In the genomic region with DNA sequence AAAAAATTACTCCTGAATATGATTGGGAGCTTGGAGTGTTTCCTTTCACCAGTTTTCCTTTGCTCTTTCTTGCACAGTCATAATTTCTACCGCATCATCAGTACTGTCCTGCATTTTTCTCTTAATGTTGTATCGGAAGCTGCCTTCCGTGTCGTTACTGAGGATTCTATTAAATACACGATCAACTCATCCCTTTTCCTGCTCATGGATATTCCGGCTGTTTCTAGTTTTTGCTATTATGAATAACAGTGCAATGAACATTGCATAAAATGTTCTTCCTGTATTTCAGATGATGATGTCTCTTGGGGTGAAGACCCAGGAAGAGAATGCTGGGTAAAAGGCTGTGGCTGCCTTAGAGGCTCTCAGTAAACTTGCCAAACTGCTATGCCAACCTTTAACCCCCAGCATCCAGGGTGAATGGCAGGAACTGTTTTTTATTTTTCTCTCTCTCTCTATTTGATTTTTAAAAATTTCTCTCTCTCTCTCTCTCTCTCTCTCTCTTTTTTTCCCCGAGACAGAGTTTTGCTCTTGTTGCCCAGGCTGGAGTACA, we compare ENCODE assay signal across 24 cellular contexts. TPM values are rescaled to one million over a fixed set of nuclear protein-coding genes. Genes with fewer than 3 reads are reported as not detected.
DNase-seq lines count a peak whose midpoint lies in the region; ATAC-seq, FAIRE-seq and TF ChIP-seq lines count a peak whose summit lies in the region.
"Had no signal": no experiment of that assay in that cellular context is flagged by ENCODE, and none has a peak within 500 bp of the region (broad histone marks: within the 10 kb centered on the region; RNA-seq: fewer than 3 reads in every experiment).

No MANE protein-coding gene starts in this region.

- H3K4me1 Mint-ChIP-seq in astrocyte (ENCODE audit: low read depth, unreplicated experiment), result peaks cover 16% of the 10 kb centered on the region

- H3K36me3 Mint-ChIP-seq in astrocyte (ENCODE audit: low read depth, unreplicated experiment), result peaks cover 2% of the 10 kb centered on the region
- H3K36me3 Mint-ChIP-seq: CD8-positive, alpha-beta memory T cell; IgD-negative memory B cell had no signal

- H2BK12ac ChIP-seq in mesenchymal stem cell (ENCODE audit: low read length in 2 of 2), result no peak overlapping the region

- H4K20me1 ChIP-seq in astrocyte (ENCODE audit: insufficient read depth, low read length), result no peaks in the 10 kb centered on the region

- H2BK15ac ChIP-seq in mesenchymal stem cell (ENCODE audit: low read depth, poor library complexity, severe bottlenecking), result no peak overlapping the region

- no peak overlapping the region for H3K4me2 ChIP-seq in astrocyte (ENCODE audit: low read length)
- H3K4me2 ChIP-seq in mesenchymal stem cell (ENCODE audit: low read length, poor library complexity, severe bottlenecking), result no peak overlapping the region
- H3K4me2 ChIP-seq: PC-9 had no signal

- no peak overlapping the region for H3K4me3 Mint-ChIP-seq in astrocyte (ENCODE audit: unreplicated experiment)
- H3K4me3 Mint-ChIP-seq: CD8-positive, alpha-beta memory T cell; IgD-negative memory B cell had no signal

- H2AK5ac ChIP-seq in mesenchymal stem cell (ENCODE audit: low read length, severe bottlenecking), result no peak overlapping the region

- no peak for FAIRE-seq in astrocyte (lab: Jason Lieb, UNC)
- FAIRE-seq: G401.6 had no signal

- ATAC-seq in GM18502 (IDR thresholded peaks at IDR 0.05; ENCODE audit: poor library complexity, unreplicated experiment), result no peak
- no peak for ATAC-seq in gastroesophageal sphincter

- no peak for TF ChIP-seq CTCF in HEK293 (tag by site-specific recombination; IDR thresholded peaks at IDR 0.05)
- TF ChIP-seq CTCF in astrocyte (IDR thresholded peaks at IDR 0.05; ENCODE audit: insufficient read depth, low read depth, low read length), result no peak
- TF ChIP-seq CTCF in gastroesophageal sphincter (IDR thresholded peaks at IDR 0.05), result no peak

- H3K14ac ChIP-seq in mesenchymal stem cell (ENCODE audit: low read length in 2 of 2), result no peak overlapping the region

- H3K79me2 ChIP-seq in astrocyte (ENCODE audit: insufficient read depth, low read length), result no peaks in the 10 kb centered on the region

- H3K9me3 ChIP-seq in HEK293 (ENCODE audit: control insufficient read depth, insufficient read depth, low read depth, low read length) (no peaks in the 10 kb centered on the region), astrocyte (ENCODE audit: insufficient read depth, low read depth, low read length) (no peaks in the 10 kb centered on the region), mesenchymal stem cell (ENCODE audit: control insufficient read depth, low read length) (no peaks in the 10 kb centered on the region), gastroesophageal sphincter (no peaks in the 10 kb centered on the region)

- H3K9ac ChIP-seq in astrocyte (ENCODE audit: low read length), result no peak overlapping the region
- peak overlapping the region; percentile 56 for H3K9ac ChIP-seq in mesenchymal stem cell (ENCODE audit: low read length)

- no peaks in the 10 kb centered on the region for H3K27me3 ChIP-seq in astrocyte (ENCODE audit: insufficient read depth, low read length)
- H3K27me3 ChIP-seq in mesenchymal stem cell (ENCODE audit: control insufficient read depth in 1 of 2, insufficient read depth in 1 of 2, low read length in 2 of 2), result no peaks in the 10 kb centered on the region
- H3K27me3 ChIP-seq in gastroesophageal sphincter, result no peaks in the 10 kb centered on the region

- H3K36me3 ChIP-seq in HEK293 (ENCODE audit: control insufficient read depth in 2 of 2, insufficient read depth in 1 of 2, low read length in 2 of 2) (no peaks in the 10 kb centered on the region), astrocyte (ENCODE audit: insufficient read depth, low read length) (no peaks in the 10 kb centered on the region), mesenchymal stem cell (ENCODE audit: control insufficient read depth in 1 of 2, insufficient read depth in 2 of 2, low read depth in 1 of 2, low read length in 2 of 2) (no peaks in the 10 kb centered on the region), gastroesophageal sphincter (no peaks in the 10 kb centered on the region)

- POLR2A ChIA-PET in HEK293 (lab: Yijun Ruan, JAX), result interaction anchor here (0.7 kb wide), 1 partner anchor 62 kb away, joined by 3 read pairs; no protein-coding TSS in a partner anchor

- no peaks in the 10 kb centered on the region for H3K4me1 ChIP-seq in HEK293 (ENCODE audit: control insufficient read depth, insufficient read depth, low read length)
- peaks cover 9% of the 10 kb centered on the region for H3K4me1 ChIP-seq in astrocyte (ENCODE audit: insufficient read depth, low read length)
- H3K4me1 ChIP-seq in mesenchymal stem cell (ENCODE audit: control insufficient read depth, insufficient read depth, low read depth, low read length), result peaks cover 16% of the 10 kb centered on the region
- H3K4me1 ChIP-seq in gastroesophageal sphincter, result no peaks in the 10 kb centered on the region

- no peaks in the 10 kb centered on the region for H3K9me3 Mint-ChIP-seq in astrocyte (ENCODE audit: unreplicated experiment)
- H3K9me3 Mint-ChIP-seq: CD8-positive, alpha-beta memory T cell; IgD-negative memory B cell had no signal

- H3K27me3 Mint-ChIP-seq in astrocyte (ENCODE audit: low read depth, unreplicated experiment), result peaks cover 6% of the 10 kb centered on the region

- H4K8ac ChIP-seq in mesenchymal stem cell (ENCODE audit: low read length), result no peak overlapping the region

- H3K79me1 ChIP-seq in mesenchymal stem cell (replicated peaks; ENCODE audit: low read length, poor library complexity, severe bottlenecking), result no peaks in the 10 kb centered on the region

- H3K4me3 ChIP-seq in HEK293 (ENCODE audit: low read depth, low read length) (no peak overlapping the region), astrocyte (ENCODE audit: insufficient read depth, low read depth, low read length) (no peak overlapping the region), mesenchymal stem cell (ENCODE audit: insufficient read depth in 1 of 2, low read depth in 1 of 2, low read length in 2 of 2) (no peak overlapping the region), gastroesophageal sphincter (no peak overlapping the region)
- H3K4me3 ChIP-seq: PC-9, SK-N-MC had no signal

- H3K23ac ChIP-seq in mesenchymal stem cell (ENCODE audit: low read length in 2 of 2), result no peak overlapping the region

- no peak for TF ChIP-seq EP300 in gastroesophageal sphincter (IDR thresholded peaks at IDR 0.05)

- no peak overlapping the region for H3K4ac ChIP-seq in mesenchymal stem cell (ENCODE audit: low read depth in 1 of 2, low read length in 2 of 2)

- H2BK5ac ChIP-seq in mesenchymal stem cell (ENCODE audit: low read depth, low read length, poor library complexity, severe bottlenecking), result no peak overlapping the region

- H3K27ac ChIP-seq in HEK293 (ENCODE audit: extremely low read depth, low read depth, low read length) (no peak overlapping the region), astrocyte (ENCODE audit: low read depth, low read length) (no peak overlapping the region), mesenchymal stem cell (ENCODE audit: low read length, poor library complexity, severe bottlenecking) (no peak overlapping the region), gastroesophageal sphincter (no peak overlapping the region)
- H3K27ac ChIP-seq: C4-2B, PC-9, SK-N-MC had no signal

- WGBS in mesenchymal stem cell, result 95% methylated on average over 6 of the region's 7 CpGs
- WGBS in gastroesophageal sphincter (ENCODE audit: low coverage in 1 of 2), 2 donors, result 91 to 93% methylated on average over 5 to 7 of the region's 7 CpGs

- no peak for DNase-seq in astrocyte (ENCODE audit: low read depth)
- DNase-seq in mesenchymal stem cell, result no peak
- DNase-seq in dedifferentiated amniotic fluid mesenchymal stem cell (ENCODE audit: extremely low spot score), result no peak
- no peak for DNase-seq in NCI-H2171 treated with DMSO at 0.1 percent for 48 hours (lab: John Stamatoyannopoulos, UW)
- DNase-seq: AML-193; CD8-positive, alpha-beta memory T cell; GOT3; HCEC 1CT; NCI-H1092; NCI-H1436; NCI-H1930; NCI-H2227 treated with DMSO at 0.1 percent for 48 hours; NCI-H510A treated with DMSO at 0.1 percent for 48 hours; NCI-H748 treated with DMSO at 0.1 percent for 48 hours; PC-9; RPMI8226; SHP77 treated with DMSO at 0.1 percent for 48 hours had no signal

- H2BK120ac ChIP-seq in mesenchymal stem cell (ENCODE audit: low read depth, low read length), result no peak overlapping the region

- no peak overlapping the region for H3K18ac ChIP-seq in mesenchymal stem cell (ENCODE audit: low read depth in 1 of 2, low read length in 2 of 2)

- no peak overlapping the region for H4K91ac ChIP-seq in mesenchymal stem cell (ENCODE audit: low read length)

- H2AFZ ChIP-seq in astrocyte (ENCODE audit: low read depth, low read length) (no peak overlapping the region), mesenchymal stem cell (ENCODE audit: low read depth, low read length) (no peak overlapping the region)
- H2AFZ ChIP-seq: PC-9 had no signal

- TF ChIP-seq POLR2A in gastroesophageal sphincter (IDR thresholded peaks at IDR 0.05), result no peak

- H3K27ac Mint-ChIP-seq in astrocyte (ENCODE audit: unreplicated experiment), result peak overlapping the region; percentile 19
- H3K27ac Mint-ChIP-seq: CD8-positive, alpha-beta memory T cell; IgD-negative memory B cell had no signal

- CTCF ChIA-PET in HEK293 (lab: Yijun Ruan, JAX), result interaction anchor here (1.5 kb wide), 1 partner anchor 137 kb away, joined by 7 read pairs; no protein-coding TSS in a partner anchor

TF ChIP-seq in HEK293, 187 proteins besides CTCF, POLR2A, EP300 and RAD21:
- TF ChIP-seq ZNF596 (tag by site-specific recombination; IDR thresholded peaks at IDR 0.05) (peak; percentile 86), ZNF37A (tag by site-specific recombination; IDR thresholded peaks at IDR 0.05) (no peak)
TF ChIP-seq in HEK293: peak in this region for 1.

RNA-seq across cellular contexts. Expression of a gene that starts 24.1 kb away (rescaled TPM):
- 35.0 and 39.4 TPM in 2 replicates for total RNA-seq in astrocyte
- 32.1 TPM for polyA plus RNA-seq in mesenchymal stem cell (2013, experiment 1 of 2)
- 33.0 TPM for polyA plus RNA-seq in mesenchymal stem cell (2013, experiment 2 of 2)
- 10 to 100 TPM; 29.2 to 49.3 (median 35.4) TPM for total RNA-seq in gastroesophageal sphincter
- polyA plus RNA-seq: CD8-positive, alpha-beta memory T cell had no signal
